ENCODE assay signal across 19 cellular contexts in the genomic region with DNA sequence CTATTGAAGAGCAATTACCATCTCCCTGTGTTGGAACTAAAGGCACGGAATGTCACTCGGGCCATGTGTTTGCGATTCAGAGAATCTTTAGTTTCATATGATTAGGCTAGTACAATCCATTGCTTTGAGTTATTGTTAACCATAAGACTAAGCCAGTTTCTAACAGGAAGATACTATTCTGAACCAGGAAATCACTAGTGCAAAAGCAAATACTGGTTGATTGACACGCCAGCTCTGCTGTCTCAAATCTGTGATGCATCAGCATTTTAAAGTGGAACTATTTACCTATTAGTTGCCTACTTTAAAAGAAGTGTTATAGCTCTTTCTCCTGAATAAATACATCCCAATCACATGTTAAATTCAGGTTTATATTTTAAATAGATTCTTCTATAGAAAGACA.
"Had no signal": no experiment of that assay in that cellular context is flagged by ENCODE, and none has a peak within 500 bp of the region (broad histone marks: within the 10 kb centered on the region; RNA-seq: fewer than 3 reads in every experiment).

No MANE protein-coding gene starts in this region.

- H3K4me1 ChIP-seq: upper lobe of right lung had no signal

- H3K27ac Mint-ChIP-seq: activated naive CD8-positive, alpha-beta T cell treated with anti-CD3 and anti-CD28 coated beads, Interleukin-2, amount 50 U/mL, for 24 hours; nephron had no signal

- FAIRE-seq: colon, frontal cortex had no signal

- DNase-seq: activated CD4-positive, alpha-beta T cell treated with anti-CD3 and anti-CD28 coated beads, Interleukin-2, amount 50 U/mL, for 4 hours; activated CD4-positive, CD25-positive, alpha-beta regulatory T cell treated with anti-CD3 and anti-CD28 coated beads, Interleukin-2, amount 50 U/mL, for 72 hours; activated naive CD8-positive, alpha-beta T cell treated with anti-CD3 and anti-CD28 coated beads, Interleukin-2, amount 50 U/mL, for 24 hours; activated T-cell treated with anti-CD3 and anti-CD28 coated beads, Interleukin-2, amount 50 U/mL, for 1 hour; heart left ventricle; left lung; occipital lobe; right lobe of liver; stimulated activated CD4-positive, alpha-beta T cell treated with anti-CD3 and anti-CD28 coated beads, Interleukin-12 subunit alpha, Interleukin-12 subunit beta, amount 100 ng/mL, for 4 hours; stimulated activated CD4-positive, alpha-beta T cell treated with anti-CD3 and anti-CD28 coated beads, Interleukin-2, amount 100 ng/mL, for 48 hours; stimulated activated naive CD8-positive, alpha-beta T cell treated with anti-CD3 and anti-CD28 coated beads, Interleukin-15, Interleukin-2, amounts not matched to agents 100 U/mL and 50 U/mL, for 24 hours; upper lobe of right lung had no signal

- H3K27me3 Mint-ChIP-seq: activated naive CD8-positive, alpha-beta T cell treated with anti-CD3 and anti-CD28 coated beads, Interleukin-2, amount 50 U/mL, for 24 hours; progenitor cell of endocrine pancreas had no signal

- H3K9me3 Mint-ChIP-seq: activated naive CD8-positive, alpha-beta T cell treated with anti-CD3 and anti-CD28 coated beads, Interleukin-2, amount 50 U/mL, for 24 hours; nephron had no signal

- H3K4me3 Mint-ChIP-seq: activated naive CD8-positive, alpha-beta T cell treated with anti-CD3 and anti-CD28 coated beads, Interleukin-2, amount 50 U/mL, for 24 hours; nephron had no signal

- H3K27ac ChIP-seq: ascending aorta, cardiac muscle cell, heart left ventricle, left lung, right lobe of liver, suprapubic skin, upper lobe of right lung had no signal

- ATAC-seq: activated naive CD8-positive, alpha-beta T cell treated with anti-CD3 and anti-CD28 coated beads, Interleukin-2, amount 50 U/mL, for 24 hours; stimulated activated naive CD8-positive, alpha-beta T cell treated with anti-CD3 and anti-CD28 coated beads, Interleukin-15, Interleukin-2, amounts not matched to agents 100 U/mL and 50 U/mL, for 24 hours; upper lobe of right lung had no signal

- H3K4me3 ChIP-seq: ascending aorta, cardiac muscle cell, heart left ventricle, left lung, right lobe of liver, suprapubic skin, upper lobe of right lung had no signal

- H3K9me3 ChIP-seq: ascending aorta, heart left ventricle, left lung, right lobe of liver, suprapubic skin, upper lobe of right lung had no signal

- H3K27me3 ChIP-seq: ascending aorta, cardiac muscle cell, heart left ventricle, left lung, right lobe of liver, suprapubic skin, upper lobe of right lung had no signal
